ENCODE assay signal across 15 cellular contexts in genomic region chr16:89430436-89431157, GRCh38. TPM values are rescaled to one million over a fixed set of nuclear protein-coding genes. Genes with fewer than 3 reads are reported as not detected.
A peak's percentile ranks its signal among the peaks of the same experiment; 100 is the strongest.
DNase-seq lines count a peak whose midpoint lies in the region; ATAC-seq and TF ChIP-seq lines count a peak whose summit lies in the region.
"Had no signal": no experiment of that assay in that cellular context is flagged by ENCODE, and none has a peak within 500 bp of the region (broad histone marks: within the 10 kb centered on the region; RNA-seq: fewer than 3 reads in every experiment).

No MANE protein-coding gene starts in this region.

- intact Hi-C loops in activated CD8-positive, alpha-beta T cell treated with anti-CD3 and anti-CD28 coated beads for 36 hours (cut with micrococcal nuclease), result no loop called here
- intact Hi-C loops in left colon (cut with DNase I, micrococcal nuclease) (no loop called here), transverse colon (cut with DNase I; ENCODE audit: low total_unique reads) (no loop called here)

- TF ChIP-seq CTCF in activated CD8-positive, alpha-beta T cell treated with anti-CD3 and anti-CD28 coated beads for 36 hours (IDR thresholded peaks at IDR 0.05), result no peak
- TF ChIP-seq CTCF in WI38 (IDR thresholded peaks at IDR 0.05; ENCODE audit: low read depth, low read length), result no peak
- no peak for TF ChIP-seq CTCF in transverse colon (IDR thresholded peaks at IDR 0.05)

- peak overlapping the region; percentile 37 for H3K4me3 ChIP-seq in WI38 (ENCODE audit: low read depth, low read length)
- peak overlapping the region in 1 of 4 donors; percentile 14 for H3K4me3 ChIP-seq in transverse colon
- no peak overlapping the region for H3K4me3 ChIP-seq in effector memory CD4-positive, alpha-beta T cell (ENCODE audit: insufficient read depth, low read depth, low read length, poor library complexity, severe bottlenecking)
- H3K4me3 ChIP-seq: gastroesophageal sphincter had no signal

- no peaks in the 10 kb centered on the region for H3K9me3 ChIP-seq in transverse colon
- no peaks in the 10 kb centered on the region for H3K9me3 ChIP-seq in effector memory CD4-positive, alpha-beta T cell (ENCODE audit: control insufficient read depth, low read length)
- H3K9me3 ChIP-seq: gastroesophageal sphincter had no signal

- no peak for TF ChIP-seq POLR2A in transverse colon (IDR thresholded peaks at IDR 0.05)

- H3K4me3 Mint-ChIP-seq in activated CD8-positive, alpha-beta T cell treated with anti-CD3 and anti-CD28 coated beads for 36 hours, result no peak overlapping the region
- H3K4me3 Mint-ChIP-seq in activated CD8-positive, alpha-beta T cell treated with anti-CD3 and anti-CD28 coated beads, Interleukin-2, amount 10 ng/mL, durations not matched to agents 7 days and 5 days, result no peak overlapping the region

- H3K4me1 ChIP-seq in transverse colon, result peaks cover 28 to 60% (median 30%) of the 10 kb centered on the region in 4 donors
- H3K4me1 ChIP-seq in effector memory CD4-positive, alpha-beta T cell (ENCODE audit: control insufficient read depth, insufficient read depth, low read length, poor library complexity, severe bottlenecking), result peaks cover 42% of the 10 kb centered on the region

- WGBS in transverse colon (ENCODE audit: low coverage in 1 of 2), 2 donors, result 20 to 62% methylated on average over 1 to 19 of the region's 19 CpGs

- ATAC-seq in activated CD8-positive, alpha-beta T cell treated with anti-CD3 and anti-CD28 coated beads for 36 hours, result no peak
- ATAC-seq in activated CD8-positive, alpha-beta T cell treated with anti-CD3 and anti-CD28 coated beads, Interleukin-2, amount 10 ng/mL, durations not matched to agents 7 days and 5 days, result no peak
- ATAC-seq in left colon, result peak; percentile 84
- ATAC-seq: T-cell had no signal

- CTCF ChIA-PET in activated CD8-positive, alpha-beta T cell treated with anti-CD3 and anti-CD28 coated beads for 36 hours (lab: Charles Lee), result no interaction called here
- CTCF ChIA-PET in activated CD8-positive, alpha-beta T cell treated with anti-CD3 and anti-CD28 coated beads, Interleukin-2, amount 10 ng/mL, durations not matched to agents 7 days and 5 days (lab: Charles Lee), result no interaction called here

- no peak for TF ChIP-seq EP300 in transverse colon (IDR thresholded peaks at IDR 0.05; ENCODE audit: low read depth)

- H3K36me3 ChIP-seq in transverse colon, result no peaks in the 10 kb centered on the region
- H3K36me3 ChIP-seq in effector memory CD4-positive, alpha-beta T cell (ENCODE audit: control insufficient read depth, insufficient read depth, low read length), result no peaks in the 10 kb centered on the region
- H3K36me3 ChIP-seq: gastroesophageal sphincter had no signal

- POLR2A ChIA-PET in activated CD8-positive, alpha-beta T cell treated with anti-CD3 and anti-CD28 coated beads for 36 hours (lab: Charles Lee), result no interaction called here
- POLR2A ChIA-PET in activated CD8-positive, alpha-beta T cell treated with anti-CD3 and anti-CD28 coated beads, Interleukin-2, amount 10 ng/mL, durations not matched to agents 7 days and 5 days (lab: Charles Lee), result no interaction called here

- DNase-seq in activated CD8-positive, alpha-beta T cell treated with anti-CD3 and anti-CD28 coated beads for 36 hours, result no peak
- no peak for DNase-seq in activated CD8-positive, alpha-beta T cell treated with anti-CD3 and anti-CD28 coated beads, Interleukin-2, amount 10 ng/mL, durations not matched to agents 7 days and 5 days
- DNase-seq in left colon, result peak; percentile 55 to 69
- peak; percentile 51 for DNase-seq in transverse colon
- no peak for DNase-seq in ACHN
- no peak for DNase-seq in AG08395 (ENCODE audit: low spot score)
- no peak for DNase-seq in effector memory CD4-positive, alpha-beta T cell
- DNase-seq: activated CD4-positive, alpha-beta T cell treated with anti-CD3 and anti-CD28 coated beads for 1 hour; AML-193; NCI-H1092; T-cell had no signal

- H3K27me3 ChIP-seq in transverse colon, result no peaks in the 10 kb centered on the region
- no peaks in the 10 kb centered on the region for H3K27me3 ChIP-seq in effector memory CD4-positive, alpha-beta T cell (replicated peaks; ENCODE audit: control insufficient read depth, insufficient read depth, low read length, poor library complexity, severe bottlenecking)
- H3K27me3 ChIP-seq: dorsolateral prefrontal cortex, gastroesophageal sphincter had no signal

- H3K4me1 Mint-ChIP-seq in activated CD8-positive, alpha-beta T cell treated with anti-CD3 and anti-CD28 coated beads for 36 hours (ENCODE audit: low read depth), result peaks cover 41% of the 10 kb centered on the region
- H3K4me1 Mint-ChIP-seq in activated CD8-positive, alpha-beta T cell treated with anti-CD3 and anti-CD28 coated beads, Interleukin-2, amount 10 ng/mL, durations not matched to agents 7 days and 5 days (ENCODE audit: low read depth), result peaks cover 37% of the 10 kb centered on the region

- H3K27ac ChIP-seq in transverse colon, result peak overlapping the region; percentile 56 to 67 (median 60)
- no peak overlapping the region for H3K27ac ChIP-seq in effector memory CD4-positive, alpha-beta T cell (ENCODE audit: insufficient read depth, low read length, poor library complexity, severe bottlenecking)
- H3K27ac ChIP-seq: dorsolateral prefrontal cortex, gastroesophageal sphincter had no signal

- in situ Hi-C loops in transverse colon (cut with MboI; ENCODE audit: low pct_ligation_motif_present in 1 of 4, low pct_unique_long_range_greater_than_20kb in 1 of 4, low sequenced_read_pairs in 3 of 4) (no loop called here), ACHN (cut with HindIII; ENCODE audit: low pct_ligation_motif_present, low pct_unique_long_range_greater_than_20kb, low sequenced_read_pairs) (no loop called here)

- H3K27ac Mint-ChIP-seq in activated CD8-positive, alpha-beta T cell treated with anti-CD3 and anti-CD28 coated beads for 36 hours, result peak overlapping the region; percentile 44
- H3K27ac Mint-ChIP-seq in activated CD8-positive, alpha-beta T cell treated with anti-CD3 and anti-CD28 coated beads, Interleukin-2, amount 10 ng/mL, durations not matched to agents 7 days and 5 days, result no peak overlapping the region
- H3K27ac Mint-ChIP-seq: activated T-helper 2 cell treated with anti-CD3 and anti-CD28 coated beads, Interferon-gamma antibody, Interleukin-2, Interleukin-4, amounts not matched to agents 10 μg/mL and 5 μg/mL and 100 μg/mL, durations not matched to agents 14 hours and 24 hours and 36 hours had no signal

- H3K36me3 Mint-ChIP-seq in activated CD8-positive, alpha-beta T cell treated with anti-CD3 and anti-CD28 coated beads for 36 hours (ENCODE audit: low read depth), result peaks cover 27% of the 10 kb centered on the region
- H3K36me3 Mint-ChIP-seq in activated CD8-positive, alpha-beta T cell treated with anti-CD3 and anti-CD28 coated beads, Interleukin-2, amount 10 ng/mL, durations not matched to agents 7 days and 5 days (ENCODE audit: low read depth), result peaks cover 31% of the 10 kb centered on the region

- no peaks in the 10 kb centered on the region for H3K9me3 Mint-ChIP-seq in activated CD8-positive, alpha-beta T cell treated with anti-CD3 and anti-CD28 coated beads for 36 hours
- H3K9me3 Mint-ChIP-seq in activated CD8-positive, alpha-beta T cell treated with anti-CD3 and anti-CD28 coated beads, Interleukin-2, amount 10 ng/mL, durations not matched to agents 7 days and 5 days (ENCODE audit: insufficient read depth), result no peaks in the 10 kb centered on the region
- H3K9me3 Mint-ChIP-seq: activated T-helper 2 cell treated with anti-CD3 and anti-CD28 coated beads, Interferon-gamma antibody, Interleukin-2, Interleukin-4, amounts not matched to agents 10 μg/mL and 5 μg/mL and 100 μg/mL, durations not matched to agents 14 hours and 24 hours and 36 hours; T-cell had no signal

- H3K27me3 Mint-ChIP-seq in activated CD8-positive, alpha-beta T cell treated with anti-CD3 and anti-CD28 coated beads for 36 hours, result no peaks in the 10 kb centered on the region
- no peaks in the 10 kb centered on the region for H3K27me3 Mint-ChIP-seq in activated CD8-positive, alpha-beta T cell treated with anti-CD3 and anti-CD28 coated beads, Interleukin-2, amount 10 ng/mL, durations not matched to agents 7 days and 5 days (ENCODE audit: low read depth)
- H3K27me3 Mint-ChIP-seq: T-cell had no signal

RNA-seq across cellular contexts. Expression of gene ANKRD11, which starts 59.8 kb away (rescaled TPM):
- 100 to 1,000 TPM; 145 to 147 TPM for total RNA-seq in activated CD8-positive, alpha-beta T cell treated with anti-CD3 and anti-CD28 coated beads for 36 hours
- total RNA-seq in activated CD8-positive, alpha-beta T cell treated with anti-CD3 and anti-CD28 coated beads, Interleukin-2, amount 10 ng/mL, durations not matched to agents 7 days and 5 days, result 100 to 1,000 TPM; 157 to 175 TPM
- total RNA-seq in left colon, result 100 to 1,000 TPM in 1 of 2 donors, 10 to 100 TPM in 1; 82.5 to 135 TPM
- 100 to 1,000 TPM; 109 to 281 (median 142) TPM for total RNA-seq in transverse colon

Comparison
In these comparisons a context has a peak if more than half of its experiments do, and no peak if none do; other contexts are left out.
1. DNase-seq: peak in left colon (2 of 2) and transverse colon (single experiment); none in activated CD8-positive, alpha-beta T cell treated with anti-CD3 and anti-CD28 coated beads for 36 hours (single experiment), activated CD8-positive, alpha-beta T cell treated with anti-CD3 and anti-CD28 coated beads, Interleukin-2, amount 10 ng/mL, durations not matched to agents 7 days and 5 days (single experiment), ACHN (single experiment), AG08395 (single experiment) and effector memory CD4-positive, alpha-beta T cell (0 of 3).